Comparison of ENCODE assay signal across 9 cellular contexts in genomic region chr1:66982561-66983285, GRCh38. TPM values are rescaled to one million over a fixed set of nuclear protein-coding genes. Genes with fewer than 3 reads are reported as not detected.
A peak's percentile ranks its signal among the peaks of the same experiment; 100 is the strongest.
DNase-seq lines count a peak whose midpoint lies in the region; ATAC-seq lines count a peak whose summit lies in the region.
"Had no signal": no experiment of that assay in that cellular context is flagged by ENCODE, and none has a peak within 500 bp of the region (broad histone marks: within the 10 kb centered on the region; RNA-seq: fewer than 3 reads in every experiment).

No MANE protein-coding gene starts in this region.

- H3K4ac ChIP-seq in mesenchymal stem cell (ENCODE audit: low read depth in 1 of 2, low read length in 2 of 2) = no peak overlapping the region

- no peak overlapping the region for H2BK5ac ChIP-seq in mesenchymal stem cell (ENCODE audit: low read depth, low read length, poor library complexity, severe bottlenecking)

- H3K9me3 ChIP-seq in mesenchymal stem cell (ENCODE audit: control insufficient read depth, low read length) = no peaks in the 10 kb centered on the region

- no peaks in the 10 kb centered on the region for H3K27me3 ChIP-seq in mesenchymal stem cell (ENCODE audit: control insufficient read depth in 1 of 2, insufficient read depth in 1 of 2, low read length in 2 of 2)

- no peak overlapping the region for H2AFZ ChIP-seq in mesenchymal stem cell (ENCODE audit: low read depth, low read length)

- H3K4me2 ChIP-seq in mesenchymal stem cell (ENCODE audit: low read length, poor library complexity, severe bottlenecking) = no peak overlapping the region

- peaks cover 4 to 91% of the 10 kb centered on the region in 2 experiments for H3K36me3 ChIP-seq in mesenchymal stem cell (ENCODE audit: control insufficient read depth in 1 of 2, insufficient read depth in 2 of 2, low read depth in 1 of 2, low read length in 2 of 2)

- no peak overlapping the region for H2BK12ac ChIP-seq in mesenchymal stem cell (ENCODE audit: low read length in 2 of 2)

- no peak for DNase-seq in mesenchymal stem cell
- no peak for DNase-seq in HUDEP-2 (lab: John Stamatoyannopoulos, UW; ENCODE audit: unreplicated experiment in 76 of 76)
- no peak for DNase-seq in EL
- no peak for DNase-seq in central memory CD4-positive, alpha-beta T cell
- DNase-seq: NCI-H1694, WERI-Rb-1 had no signal

- H2BK15ac ChIP-seq in mesenchymal stem cell (ENCODE audit: low read depth, poor library complexity, severe bottlenecking) = no peak overlapping the region

- H2BK120ac ChIP-seq in mesenchymal stem cell (ENCODE audit: low read depth, low read length) = no peak overlapping the region

- H3K23ac ChIP-seq in mesenchymal stem cell (ENCODE audit: low read length in 2 of 2) = no peak overlapping the region

- H3K4me3 ChIP-seq in mesenchymal stem cell (ENCODE audit: insufficient read depth in 1 of 2, low read depth in 1 of 2, low read length in 2 of 2) = no peak overlapping the region

- peak overlapping the region; percentile 69 for H3K27ac ChIP-seq in mesenchymal stem cell (ENCODE audit: low read length, poor library complexity, severe bottlenecking)
- H3K27ac ChIP-seq: WERI-Rb-1 had no signal

- H3K4me1 ChIP-seq in mesenchymal stem cell (ENCODE audit: control insufficient read depth, insufficient read depth, low read depth, low read length) = peaks cover 2% of the 10 kb centered on the region

- no peak overlapping the region for H3K14ac ChIP-seq in mesenchymal stem cell (ENCODE audit: low read length in 2 of 2)

- H2AK5ac ChIP-seq in mesenchymal stem cell (ENCODE audit: low read length, severe bottlenecking) = no peak overlapping the region

- no peaks in the 10 kb centered on the region for H3K79me1 ChIP-seq in mesenchymal stem cell (replicated peaks; ENCODE audit: low read length, poor library complexity, severe bottlenecking)

- 95% methylated on average over 3 of the region's 5 CpGs for WGBS in mesenchymal stem cell

- peak; percentile 41 for ATAC-seq in GM18867 (IDR thresholded peaks at IDR 0.05; ENCODE audit: unreplicated experiment)
- ATAC-seq in GM21447 (IDR thresholded peaks at IDR 0.05; ENCODE audit: unreplicated experiment) = peak; percentile 60
- peak; percentile 60 for ATAC-seq in HG03354 (IDR thresholded peaks at IDR 0.05; ENCODE audit: poor library complexity, severe bottlenecking, unreplicated experiment)

- no peak overlapping the region for H4K91ac ChIP-seq in mesenchymal stem cell (ENCODE audit: low read length)

- H4K8ac ChIP-seq in mesenchymal stem cell (ENCODE audit: low read length) = no peak overlapping the region

- H3K9ac ChIP-seq in mesenchymal stem cell (ENCODE audit: low read length) = no peak overlapping the region

- H3K18ac ChIP-seq in mesenchymal stem cell (ENCODE audit: low read depth in 1 of 2, low read length in 2 of 2) = no peak overlapping the region

RNA-seq across cellular contexts. Expression of gene MIER1, which starts 57.9 kb away (rescaled TPM):
- 22.2 TPM for polyA plus RNA-seq in mesenchymal stem cell (2013, experiment 1 of 2)
- 23.3 TPM for polyA plus RNA-seq in mesenchymal stem cell (2013, experiment 2 of 2)

RNA-seq across cellular contexts. Expression of gene DNAI4, which starts 58.1 kb away (rescaled TPM):
- polyA plus RNA-seq in mesenchymal stem cell (2013, experiment 1 of 2) = 1.4 TPM
- 2.0 TPM for polyA plus RNA-seq in mesenchymal stem cell (2013, experiment 2 of 2)
